In genomic region chr1:231040800-231041704, GRCh38 we compare ENCODE assay signal across 9 cellular contexts. TPM values are rescaled to one million over a fixed set of nuclear protein-coding genes. Genes with fewer than 3 reads are reported as not detected.
DNase-seq lines count a peak whose midpoint lies in the region; ATAC-seq lines count a peak whose summit lies in the region.
"Had no signal": no experiment of that assay in that cellular context is flagged by ENCODE, and none has a peak within 500 bp of the region (broad histone marks: within the 10 kb centered on the region; RNA-seq: fewer than 3 reads in every experiment).

No MANE protein-coding gene starts in this region.

- peaks cover 2% of the 10 kb centered on the region for H3K36me3 Mint-ChIP-seq in activated naive CD8-positive, alpha-beta T cell treated with anti-CD3 and anti-CD28 coated beads, Interleukin-2, amount 10 ng/mL, durations not matched to agents 7 days and 5 days
- H3K36me3 Mint-ChIP-seq in stimulated activated memory B cell treated with anti-CD40 and anti-IgM and Interleukin-4, amounts not matched to agents 10 μg/mL and 1 μg/mL and 100 μg/mL, for 72 hours = peaks cover 4% of the 10 kb centered on the region

- H3K4me1 ChIP-seq in iPS DF 6.9 (ENCODE audit: control insufficient read depth, insufficient read depth, low read length) = no peaks in the 10 kb centered on the region; the same call in 1 of the 2 replicates

- no CpG with 5 or more reads among the region's 37 CpGs for WGBS in iPS DF 6.9 (ENCODE audit: insufficient coverage, insufficient read length)

- H3K4me3 ChIP-seq in iPS DF 6.9 (ENCODE audit: low read length) = peak overlapping the region; percentile 57; the same call in 1 of the 2 replicates

- no peak overlapping the region for H3K27ac ChIP-seq in iPS DF 6.9 (ENCODE audit: low read length)
- H3K27ac ChIP-seq: 22Rv1 had no signal

- peaks cover 20% of the 10 kb centered on the region for H3K27me3 Mint-ChIP-seq in activated naive CD8-positive, alpha-beta T cell treated with anti-CD3 and anti-CD28 coated beads, Interleukin-2, amount 10 ng/mL, durations not matched to agents 7 days and 5 days
- H3K27me3 Mint-ChIP-seq in stimulated activated memory B cell treated with anti-CD40 and anti-IgM and Interleukin-4, amounts not matched to agents 10 μg/mL and 1 μg/mL and 100 μg/mL, for 72 hours = peaks cover 15% of the 10 kb centered on the region

- POLR2A ChIA-PET in activated naive CD8-positive, alpha-beta T cell treated with anti-CD3 and anti-CD28 coated beads, Interleukin-2, amount 10 ng/mL, durations not matched to agents 7 days and 5 days (lab: Charles Lee) = interaction anchor here (0.6 to 3.5 kb wide), 5 partner anchors 12 to 209 kb away, joined by 3 to 14 read pairs (median 8); partner anchors contain the start of genes ARV1 and TTC13

- no peaks in the 10 kb centered on the region for H3K36me3 ChIP-seq in iPS DF 6.9 (ENCODE audit: control insufficient read depth, insufficient read depth, low read length)

- peaks cover 20% of the 10 kb centered on the region for H3K4me1 Mint-ChIP-seq in activated naive CD8-positive, alpha-beta T cell treated with anti-CD3 and anti-CD28 coated beads, Interleukin-2, amount 10 ng/mL, durations not matched to agents 7 days and 5 days
- H3K4me1 Mint-ChIP-seq in stimulated activated memory B cell treated with anti-CD40 and anti-IgM and Interleukin-4, amounts not matched to agents 10 μg/mL and 1 μg/mL and 100 μg/mL, for 72 hours = peaks cover 12% of the 10 kb centered on the region

- no peak overlapping the region for H3K27ac Mint-ChIP-seq in activated naive CD8-positive, alpha-beta T cell treated with anti-CD3 and anti-CD28 coated beads, Interleukin-2, amount 10 ng/mL, durations not matched to agents 7 days and 5 days
- peak overlapping the region; percentile 69 for H3K27ac Mint-ChIP-seq in stimulated activated memory B cell treated with anti-CD40 and anti-IgM and Interleukin-4, amounts not matched to agents 10 μg/mL and 1 μg/mL and 100 μg/mL, for 72 hours

- ATAC-seq in activated naive CD8-positive, alpha-beta T cell treated with anti-CD3 and anti-CD28 coated beads, Interleukin-2, amount 10 ng/mL, durations not matched to agents 7 days and 5 days (ENCODE audit: low read depth) = no peak
- ATAC-seq in stimulated activated memory B cell treated with anti-CD40 and anti-IgM and Interleukin-4, amounts not matched to agents 10 μg/mL and 1 μg/mL and 100 μg/mL, for 72 hours = peak; percentile 4
- ATAC-seq in GM19463 (IDR thresholded peaks at IDR 0.05; ENCODE audit: unreplicated experiment) (no peak), HG03571 (IDR thresholded peaks at IDR 0.05; ENCODE audit: unreplicated experiment) (no peak)

- peaks cover 44% of the 10 kb centered on the region for H3K27me3 ChIP-seq in iPS DF 6.9 (ENCODE audit: control insufficient read depth, insufficient read depth, low read length)

- H3K9me3 ChIP-seq in iPS DF 6.9 (ENCODE audit: control insufficient read depth, insufficient read depth, low read length) = no peaks in the 10 kb centered on the region

- no peaks in the 10 kb centered on the region for H3K9me3 Mint-ChIP-seq in activated naive CD8-positive, alpha-beta T cell treated with anti-CD3 and anti-CD28 coated beads, Interleukin-2, amount 10 ng/mL, durations not matched to agents 7 days and 5 days
- peaks cover 11% of the 10 kb centered on the region for H3K9me3 Mint-ChIP-seq in stimulated activated memory B cell treated with anti-CD40 and anti-IgM and Interleukin-4, amounts not matched to agents 10 μg/mL and 1 μg/mL and 100 μg/mL, for 72 hours

- DNase-seq in DMS53 (lab: John Stamatoyannopoulos, UW) (peak; percentile 31), DMS53 treated with DMSO at 0.1 percent for 48 hours (lab: John Stamatoyannopoulos, UW; ENCODE audit: unreplicated experiment) (no peak), iPS DF 6.9 (ENCODE audit: low read depth, low spot score) (no peak), dedifferentiated amniotic fluid mesenchymal stem cell (ENCODE audit: extremely low spot score) (no peak)
- DNase-seq in activated naive CD8-positive, alpha-beta T cell treated with anti-CD3 and anti-CD28 coated beads, Interleukin-2, amount 10 ng/mL, durations not matched to agents 7 days and 5 days = no peak

- peak overlapping the region; percentile 83 for H3K4me3 Mint-ChIP-seq in activated naive CD8-positive, alpha-beta T cell treated with anti-CD3 and anti-CD28 coated beads, Interleukin-2, amount 10 ng/mL, durations not matched to agents 7 days and 5 days
- peak overlapping the region; percentile 89 for H3K4me3 Mint-ChIP-seq in stimulated activated memory B cell treated with anti-CD40 and anti-IgM and Interleukin-4, amounts not matched to agents 10 μg/mL and 1 μg/mL and 100 μg/mL, for 72 hours

RNA-seq across cellular contexts. Expression of gene FAM89A, which starts 1.0 kb away (rescaled TPM):
- total RNA-seq in activated naive CD8-positive, alpha-beta T cell treated with anti-CD3 and anti-CD28 coated beads, Interleukin-2, amount 10 ng/mL, durations not matched to agents 7 days and 5 days = 1 to 10 TPM; 6.7 to 7.6 TPM
